ENCODE assay signal across 15 cellular contexts in the genomic region with DNA sequence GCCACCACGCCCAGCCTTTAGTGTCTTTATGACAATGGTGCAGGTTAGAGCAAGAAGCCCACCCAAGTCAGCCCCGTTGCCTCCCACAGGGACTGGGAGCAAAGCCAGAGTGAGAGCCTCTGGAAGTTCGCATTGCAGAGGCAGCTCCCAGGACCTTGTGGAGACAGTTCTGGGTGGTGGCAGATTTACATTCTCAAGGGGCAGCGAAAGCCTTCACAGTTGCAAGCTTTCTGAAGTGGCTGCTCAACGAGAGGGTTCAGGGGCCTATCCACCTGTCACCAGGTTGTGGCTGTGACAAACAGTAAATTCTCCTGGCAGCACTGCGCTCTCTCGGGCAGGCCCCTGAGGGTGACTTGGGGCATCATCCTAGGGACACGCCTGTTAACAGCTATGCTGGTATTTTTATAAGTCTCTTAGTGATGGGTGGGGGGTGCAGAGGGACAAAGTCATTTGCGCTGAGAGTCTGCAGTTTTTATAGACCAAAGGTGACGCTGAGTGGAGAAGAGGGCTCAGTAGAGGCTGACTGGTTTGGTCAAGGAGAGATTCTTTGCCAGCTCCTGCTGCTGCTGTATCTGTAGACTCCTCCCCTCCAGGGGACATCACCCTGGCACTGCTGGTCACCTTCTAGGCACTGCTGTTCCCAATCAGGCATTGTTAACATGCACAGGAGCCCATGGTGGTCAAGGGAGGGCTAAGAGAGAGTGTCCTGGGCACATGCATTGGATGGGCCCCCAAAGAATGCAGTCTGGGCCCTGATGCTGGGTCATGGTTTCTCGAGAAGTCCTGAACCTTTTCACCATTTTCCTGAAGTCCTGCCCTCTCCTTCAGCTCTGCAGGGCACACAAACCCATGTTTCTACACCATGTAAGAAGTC. TPM values are rescaled to one million over a fixed set of nuclear protein-coding genes. Genes with fewer than 3 reads are reported as not detected.
DNase-seq lines count a peak whose midpoint lies in the region; ATAC-seq, FAIRE-seq and TF ChIP-seq lines count a peak whose summit lies in the region.
"Had no signal": no experiment of that assay in that cellular context is flagged by ENCODE, and none has a peak within 500 bp of the region (broad histone marks: within the 10 kb centered on the region; RNA-seq: fewer than 3 reads in every experiment).

No MANE protein-coding gene starts in this region.

- H3K27ac ChIP-seq in kidney (ENCODE audit: low read depth in 2 of 2, low read length in 2 of 2) (no peak overlapping the region), thymus (ENCODE audit: low read depth) (peak overlapping the region; percentile 62)
- H3K27ac ChIP-seq: left ventricle myocardium inferior had no signal

- 79% methylated on average over 11 of the region's 11 CpGs for WGBS in thymus

- no peak overlapping the region for H3K4me3 ChIP-seq in kidney (ENCODE audit: low read length in 2 of 2)
- H3K4me3 ChIP-seq in thymus (ENCODE audit: low read length) = no peak overlapping the region
- H3K4me3 ChIP-seq: heart left ventricle, left ventricle myocardium inferior had no signal

- H3K27me3 ChIP-seq in thymus (ENCODE audit: control insufficient read depth, insufficient read depth) = no peaks in the 10 kb centered on the region
- H3K27me3 ChIP-seq: heart left ventricle had no signal

- H3K36me3 ChIP-seq in kidney (ENCODE audit: control insufficient read depth in 1 of 2, insufficient read depth in 2 of 2, low read length in 2 of 2) = no peaks in the 10 kb centered on the region
- H3K36me3 ChIP-seq in thymus (ENCODE audit: control insufficient read depth, insufficient read depth) = no peaks in the 10 kb centered on the region
- H3K36me3 ChIP-seq: heart left ventricle, left ventricle myocardium inferior had no signal

- peaks cover 13 to 24% of the 10 kb centered on the region in 2 donors for H3K4me1 ChIP-seq in kidney (ENCODE audit: control insufficient read depth in 1 of 2, insufficient read depth in 1 of 2, low read depth in 1 of 2, low read length in 2 of 2)
- peaks cover 78% of the 10 kb centered on the region for H3K4me1 ChIP-seq in thymus (ENCODE audit: control insufficient read depth, insufficient read depth, low read length)

- no peaks in the 10 kb centered on the region for H3K9me3 ChIP-seq in kidney (ENCODE audit: control insufficient read depth in 1 of 2, low read length in 2 of 2)
- H3K9me3 ChIP-seq in thymus (ENCODE audit: control insufficient read depth) = no peaks in the 10 kb centered on the region
- H3K9me3 ChIP-seq: heart left ventricle, left ventricle myocardium inferior had no signal

- no peaks in the 10 kb centered on the region for H3K9me3 Mint-ChIP-seq in stimulated activated naive B cell treated with anti-CD40 and anti-IgM and Interleukin-4, amounts not matched to agents 10 μg/mL and 1 μg/mL and 100 μg/mL, for 72 hours

- no peak for TF ChIP-seq CTCF in kidney (IDR thresholded peaks at IDR 0.05; ENCODE audit: borderline replicate concordance, extremely low read depth, insufficient read depth)

- no peak overlapping the region for H3K9ac ChIP-seq in kidney (ENCODE audit: low read length in 2 of 2)

- intact Hi-C loops in kidney (cut with DNase I) = no loop called here

- DNase-seq in activated gamma-delta T cell treated with Interleukin-2 at 50 U/mL for 16 hours = peak; percentile 1
- no peak for DNase-seq in activated gamma-delta T cell (lab: John Stamatoyannopoulos, UW)
- peak; percentile 58 for DNase-seq in NCI-H510A treated with DMSO at 0.1 percent for 48 hours (lab: John Stamatoyannopoulos, UW)
- peak; percentile 34 for DNase-seq in kidney
- DNase-seq in SHP77 treated with DMSO at 0.1 percent for 48 hours (lab: John Stamatoyannopoulos, UW) = no peak
- DNase-seq in stimulated activated naive B cell treated with anti-CD40 and anti-IgM and Interleukin-4, amounts not matched to agents 10 μg/mL and 1 μg/mL and 100 μg/mL, for 72 hours = no peak
- no peak for DNase-seq in NCI-H2196 (lab: John Stamatoyannopoulos, UW; ENCODE audit: unreplicated experiment)
- DNase-seq: left ventricle myocardium inferior, NCI-H1694, occipital lobe, PC-3 had no signal

- no peak for ATAC-seq in stimulated activated naive B cell treated with anti-CD40 and anti-IgM and Interleukin-4, amounts not matched to agents 10 μg/mL and 1 μg/mL and 100 μg/mL, for 72 hours (replicated peaks)
- ATAC-seq: heart left ventricle, PC-3 had no signal

- no peak for FAIRE-seq in kidney (lab: Jason Lieb, UNC)
- FAIRE-seq: endothelial cell of umbilical vein had no signal

- H3K27ac Mint-ChIP-seq in stimulated activated naive B cell treated with anti-CD40 and anti-IgM and Interleukin-4, amounts not matched to agents 10 μg/mL and 1 μg/mL and 100 μg/mL, for 72 hours = no peak overlapping the region

- no peak overlapping the region for H3K4me3 Mint-ChIP-seq in stimulated activated naive B cell treated with anti-CD40 and anti-IgM and Interleukin-4, amounts not matched to agents 10 μg/mL and 1 μg/mL and 100 μg/mL, for 72 hours
- H3K4me3 Mint-ChIP-seq: brain had no signal

- no peaks in the 10 kb centered on the region for H3K27me3 Mint-ChIP-seq in stimulated activated naive B cell treated with anti-CD40 and anti-IgM and Interleukin-4, amounts not matched to agents 10 μg/mL and 1 μg/mL and 100 μg/mL, for 72 hours

- H3K4me1 Mint-ChIP-seq in stimulated activated naive B cell treated with anti-CD40 and anti-IgM and Interleukin-4, amounts not matched to agents 10 μg/mL and 1 μg/mL and 100 μg/mL, for 72 hours = peaks cover 59 to 98% of the 10 kb centered on the region in 2 donors

- H3K36me3 Mint-ChIP-seq in stimulated activated naive B cell treated with anti-CD40 and anti-IgM and Interleukin-4, amounts not matched to agents 10 μg/mL and 1 μg/mL and 100 μg/mL, for 72 hours = no peaks in the 10 kb centered on the region
- H3K36me3 Mint-ChIP-seq: brain had no signal

RNA-seq across cellular contexts. Expression of gene KLF13, which starts 57.5 kb away (rescaled TPM):
- 123 TPM for total RNA-seq in kidney
- polyA plus RNA-seq in kidney (ENCODE audit: insufficient read depth, low read depth, low replicate concordance) (55.5 TPM), thymus (107 TPM)

Comparison
In these comparisons a context has a peak if more than half of its experiments do, and no peak if none do; other contexts are left out.
1. DNase-seq: peak in activated gamma-delta T cell treated with Interleukin-2 at 50 U/mL for 16 hours (single experiment), NCI-H510A treated with DMSO at 0.1 percent for 48 hours (single experiment) and kidney (single experiment); none in activated gamma-delta T cell (single experiment), SHP77 treated with DMSO at 0.1 percent for 48 hours (single experiment), stimulated activated naive B cell treated with anti-CD40 and anti-IgM and Interleukin-4, amounts not matched to agents 10 μg/mL and 1 μg/mL and 100 μg/mL, for 72 hours (single experiment) and NCI-H2196 (single experiment).